Comparison of ENCODE assay signal across 8 cellular contexts in genomic region chr7:151448261-151449252, GRCh38. TPM values are rescaled to one million over a fixed set of nuclear protein-coding genes. Genes with fewer than 3 reads are reported as not detected.
DNase-seq lines count a peak whose midpoint lies in the region; ATAC-seq and TF ChIP-seq lines count a peak whose summit lies in the region.

No MANE protein-coding gene starts in this region.

- DNase-seq in GM10266 (ENCODE audit: extremely low spot score) (peak; percentile 90), NT2/D1 (ENCODE audit: low read depth, low spot score) (no peak), activated T-cell treated with anti-CD3 and anti-CD28 coated beads for 48 hours (ENCODE audit: low read depth) (peak; percentile 66), NCI-H524 treated with DMSO at 0.1 percent for 48 hours (lab: John Stamatoyannopoulos, UW) (no peak)
- peak; percentile 61 for DNase-seq in stimulated activated CD8-positive, alpha-beta memory T cell treated with anti-CD3 and anti-CD28 coated beads, Interleukin-7, amount 100 ng/mL, for 24 hours (ENCODE audit: low read depth)

- H3K27me3 ChIP-seq in NT2/D1 (ENCODE audit: insufficient read depth, insufficient read length) (peaks cover 4% of the 10 kb centered on the region), muscle layer of colon (ENCODE audit: control insufficient read depth in 1 of 2, insufficient read depth in 2 of 2, low read length in 2 of 2) (no peaks in the 10 kb centered on the region)

- H3K9ac ChIP-seq in NT2/D1 (ENCODE audit: insufficient read length, low read depth) (peak overlapping the region; percentile 70), muscle layer of colon (ENCODE audit: low read length) (no peak overlapping the region)

- H3K4me1 ChIP-seq in NT2/D1 (ENCODE audit: insufficient read depth, insufficient read length) = peaks cover 6% of the 10 kb centered on the region
- no peaks in the 10 kb centered on the region for H3K4me1 ChIP-seq in muscle layer of colon (ENCODE audit: insufficient read depth, low read length)

- TF ChIP-seq CTCF in GM10266 (IDR thresholded peaks at IDR 0.05; ENCODE audit: control insufficient read depth, insufficient read depth, low read depth, missing control alignments) = peak; percentile 77

- H3K36me3 ChIP-seq in NT2/D1 (ENCODE audit: insufficient read depth, insufficient read length, low read length) (no peaks in the 10 kb centered on the region), muscle layer of colon (ENCODE audit: insufficient read depth, low read length) (no peaks in the 10 kb centered on the region)

- H3K9me3 ChIP-seq in NT2/D1 (ENCODE audit: insufficient read depth, low read length) (no peaks in the 10 kb centered on the region), muscle layer of colon (ENCODE audit: low read length) (no peaks in the 10 kb centered on the region)

- peak; percentile 81 for ATAC-seq in HG02943 (IDR thresholded peaks at IDR 0.05; ENCODE audit: low read depth, unreplicated experiment)
- ATAC-seq in esophagus mucosa = peak; percentile 67

- H3K27ac ChIP-seq in muscle layer of colon (ENCODE audit: low read depth, low read length) = peak overlapping the region; percentile 91

- peak overlapping the region; percentile 26 for H3K4me3 ChIP-seq in NT2/D1 (ENCODE audit: insufficient read length, low read depth)
- H3K4me3 ChIP-seq in muscle layer of colon (ENCODE audit: low read depth in 1 of 2, low read length in 2 of 2) = peak overlapping the region; percentile 56 to 67

RNA-seq across cellular contexts. Expression of gene CRYGN, which starts 8.6 kb away (rescaled TPM):
- total RNA-seq in esophagus mucosa = not detected

RNA-seq across cellular contexts. Expression of gene WDR86, which starts 38.7 kb away (rescaled TPM):
- total RNA-seq in esophagus mucosa = 0.48 TPM

Comparison
In these comparisons a context has a peak if more than half of its experiments do, and no peak if none do; other contexts are left out.
1. DNase-seq: peak in GM10266 (single experiment), activated T-cell treated with anti-CD3 and anti-CD28 coated beads for 48 hours (single experiment) and stimulated activated CD8-positive, alpha-beta memory T cell treated with anti-CD3 and anti-CD28 coated beads, Interleukin-7, amount 100 ng/mL, for 24 hours (single experiment); none in NT2/D1 (single experiment) and NCI-H524 treated with DMSO at 0.1 percent for 48 hours (single experiment).